8 cellular contexts compared by ENCODE assay signal in the genomic region with DNA sequence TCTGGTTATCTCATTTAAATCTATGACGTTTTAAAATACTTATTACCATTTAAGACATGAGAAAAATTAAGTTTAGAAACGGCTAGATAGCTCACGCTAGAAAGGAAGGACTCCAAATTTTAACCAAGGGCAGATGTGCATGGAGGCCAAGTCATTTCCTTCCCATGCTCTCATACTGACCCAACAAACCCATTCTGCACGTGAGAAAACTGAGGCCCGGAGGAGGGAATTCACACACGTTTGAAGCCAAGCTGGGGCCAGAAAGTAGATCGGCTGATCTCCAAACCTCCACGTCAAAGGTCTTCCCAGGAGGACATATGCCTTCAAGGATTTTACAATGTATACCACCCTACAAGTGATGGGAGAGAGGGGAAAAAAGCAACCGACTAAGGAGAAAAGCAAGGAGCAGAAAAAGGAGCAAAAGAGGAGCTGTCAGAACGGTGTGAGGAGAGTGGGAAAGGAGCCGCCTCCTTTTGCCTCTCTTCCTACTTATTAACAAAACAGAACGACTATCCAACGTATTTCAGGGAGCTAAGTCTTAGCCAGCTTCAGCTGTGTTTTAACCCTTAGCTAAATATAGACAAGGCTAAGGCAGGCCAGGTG. TPM values are rescaled to one million over a fixed set of nuclear protein-coding genes. Genes with fewer than 3 reads are reported as not detected.
DNase-seq lines count a peak whose midpoint lies in the region; ATAC-seq and TF ChIP-seq lines count a peak whose summit lies in the region.

No MANE protein-coding gene starts in this region.

- POLR2A ChIA-PET in GM10248 (lab: Yijun Ruan, JAX): interaction anchor here (1.0 kb wide), 1 partner anchor 448 kb away, joined by 3 read pairs; the partner anchor contains the start of gene HNRNPH3
- POLR2A ChIA-PET in RWPE1 (lab: Yijun Ruan, JAX; ENCODE audit: low non-redundant PET): interaction anchor here (0.6 kb wide), 1 partner anchor 20 kb away, joined by 3 read pairs; no protein-coding TSS in a partner anchor

- H3K4me1 Mint-ChIP-seq in osteocyte (ENCODE audit: unreplicated experiment): peaks cover 25% of the 10 kb centered on the region

- DNase-seq in GM10248 (ENCODE audit: extremely low spot score) (peak; percentile 21), RWPE1 (ENCODE audit: low spot score) (no peak), esophagus squamous epithelium (lab: John Stamatoyannopoulos, UW) (no peak), osteocyte (ENCODE audit: extremely low spot score, unreplicated experiment) (no peak), NOMO-1 treated with dmso at 0.1 percent for 144 hours (lab: John Stamatoyannopoulos, UW; ENCODE audit: unreplicated experiment) (no peak), OCI-M2 (lab: John Stamatoyannopoulos, UW; ENCODE audit: unreplicated experiment) (no peak)

- no peaks in the 10 kb centered on the region for H3K27me3 Mint-ChIP-seq in osteocyte (ENCODE audit: unreplicated experiment)

- H3K27ac ChIP-seq in RWPE1: peak overlapping the region; percentile 97
- peak overlapping the region; percentile 95 to 99 (median 96) for H3K27ac ChIP-seq in esophagus squamous epithelium

- no peaks in the 10 kb centered on the region for H3K27me3 ChIP-seq in esophagus squamous epithelium

- H3K4me1 ChIP-seq in esophagus squamous epithelium: peaks cover 0 to 32% (median 13%) of the 10 kb centered on the region in 3 donors

- intact Hi-C loops in esophagus squamous epithelium (cut with DNase I): loop anchor here (10.0 kb wide), 1 partner anchor 191 kb away; the partner anchor contains the start of gene HERC4

- no peak for TF ChIP-seq POLR2A in esophagus squamous epithelium (IDR thresholded peaks at IDR 0.05)

- CTCF ChIA-PET in GM10248 (lab: Yijun Ruan, JAX) (interaction anchor here (1.0 to 4.3 kb wide), 7 partner anchors 11 to 450 kb away, joined by 3 to 29 read pairs (median 4); no protein-coding TSS in a partner anchor), RWPE1 (lab: Yijun Ruan, JAX) (no interaction called here)

- peaks cover 16% of the 10 kb centered on the region for H3K36me3 Mint-ChIP-seq in osteocyte (ENCODE audit: unreplicated experiment)

- H3K36me3 ChIP-seq in esophagus squamous epithelium: peaks cover 0 to 21% (median 0%) of the 10 kb centered on the region in 3 donors

- 15 to 24% methylated on average over 13 of the region's 13 CpGs for WGBS in esophagus squamous epithelium, 2 donors

- H3K4me3 Mint-ChIP-seq in osteocyte (ENCODE audit: unreplicated experiment): peak overlapping the region; percentile 88

- ATAC-seq in GM18511 (IDR thresholded peaks at IDR 0.05; ENCODE audit: unreplicated experiment): no peak
- ATAC-seq in GM21447 (IDR thresholded peaks at IDR 0.05; ENCODE audit: unreplicated experiment): no peak

- no peaks in the 10 kb centered on the region for H3K9me3 Mint-ChIP-seq in osteocyte (ENCODE audit: unreplicated experiment)

- no peaks in the 10 kb centered on the region for H3K9me3 ChIP-seq in esophagus squamous epithelium

- peak overlapping the region; percentile 59 to 92 (median 86) for H3K4me3 ChIP-seq in esophagus squamous epithelium

- no peak for TF ChIP-seq CTCF in GM10248 (IDR thresholded peaks at IDR 0.05; ENCODE audit: control extremely low read depth, extremely low read depth, low read depth, missing control alignments)
- TF ChIP-seq CTCF in RWPE1 (conservative IDR thresholded peaks at IDR 0.05; ENCODE audit: low read depth): no peak
- no peak for TF ChIP-seq CTCF in esophagus squamous epithelium (IDR thresholded peaks at IDR 0.05)
- TF ChIP-seq CTCF in osteocyte (IDR thresholded peaks at IDR 0.05): no peak

- peak overlapping the region; percentile 95 for H3K27ac Mint-ChIP-seq in osteocyte (ENCODE audit: unreplicated experiment)

RNA-seq across cellular contexts. Expression of gene SIRT1, which starts 0.6 kb away (rescaled TPM):
- 10 to 100 TPM in 1 of 4 donors, 1 to 10 TPM in 3; 7.4 to 19.8 (median 7.7) TPM for total RNA-seq in esophagus squamous epithelium
- 23.9 and 25.6 TPM in 2 replicates for total RNA-seq in osteocyte

RNA-seq across cellular contexts. Expression of gene DNAJC12, which starts 45.8 kb away (rescaled TPM):
- total RNA-seq in esophagus squamous epithelium (1 to 10 TPM in 1 of 4 donors, under 1 TPM in 1, not detected in 2; 0.76 to 2.7 TPM), osteocyte (9.5 and 12.0 TPM in 2 replicates)
